8 cellular contexts compared by ENCODE assay signal in genomic region chr20:49989234-49990065, GRCh38. TPM values are rescaled to one million over a fixed set of nuclear protein-coding genes. Genes with fewer than 3 reads are reported as not detected.
DNase-seq lines count a peak whose midpoint lies in the region; ATAC-seq and TF ChIP-seq lines count a peak whose summit lies in the region.

No MANE protein-coding gene starts in this region.

- peak overlapping the region in 1 of 2 donors; percentile 19 for H3K27ac Mint-ChIP-seq in activated naive CD4-positive, alpha-beta T cell treated with anti-CD3 and anti-CD28 coated beads, Interleukin-2, amount 50 U/mL, for 72 hours

- TF ChIP-seq EP300 in esophagus muscularis mucosa (IDR thresholded peaks at IDR 0.05) = no peak

- no peak for TF ChIP-seq CTCF in breast epithelium (IDR thresholded peaks at IDR 0.05)
- no peak for TF ChIP-seq CTCF in mammary epithelial cell (conservative IDR thresholded peaks at IDR 0.05 in 1 of 2, IDR thresholded peaks at IDR 0.05 in 1 of 2; ENCODE audit: extremely low read depth in 1 of 2, insufficient read depth in 1 of 2, low read depth in 1 of 2, low read length in 2 of 2)
- no peak for TF ChIP-seq CTCF in esophagus muscularis mucosa (IDR thresholded peaks at IDR 0.05)

- H3K4me3 ChIP-seq in breast epithelium (peak overlapping the region in 1 of 3 donors; percentile 33), mammary epithelial cell (replicated peaks in 1 of 3; ENCODE audit: insufficient read depth in 1 of 3, low read depth in 2 of 3, low read length in 3 of 3) (no peak overlapping the region), esophagus muscularis mucosa (no peak overlapping the region), mucosa of rectum (ENCODE audit: low read length in 2 of 2) (no peak overlapping the region)

- no peak overlapping the region for H3K4me2 ChIP-seq in mammary epithelial cell (ENCODE audit: insufficient read depth, low read depth, low read length)

- no peak for TF ChIP-seq POLR2A in breast epithelium (IDR thresholded peaks at IDR 0.05)
- no peak for TF ChIP-seq POLR2A in esophagus muscularis mucosa (IDR thresholded peaks at IDR 0.05; ENCODE audit: low read depth)

- CTCF ChIA-PET in mammary epithelial cell (lab: Charles Lee; ENCODE audit: low non-redundant PET) = no interaction called here

- 85% methylated on average over 12 of the region's 22 CpGs for WGBS in mammary epithelial cell (ENCODE audit: low coverage, missing lambda C conversion rate)
- WGBS in esophagus muscularis mucosa = 44% methylated on average over 22 of the region's 22 CpGs

- no peak for ATAC-seq in activated naive CD4-positive, alpha-beta T cell treated with anti-CD3 and anti-CD28 coated beads, Interleukin-2, amount 50 U/mL, for 72 hours
- no peak for ATAC-seq in GM18909 (IDR thresholded peaks at IDR 0.05; ENCODE audit: poor library complexity, unreplicated experiment)

- dilution Hi-C loops in mammary epithelial cell (cut with HindIII; ENCODE audit: low sequenced_read_pairs) = loop anchor here (10.0 kb wide), 1 partner anchor 85 kb away; no protein-coding TSS in a partner anchor

- H3K36me3 ChIP-seq in breast epithelium (no peaks in the 10 kb centered on the region), mammary epithelial cell (ENCODE audit: insufficient read depth, low read length) (no peaks in the 10 kb centered on the region), esophagus muscularis mucosa (peaks cover 0 to 15% (median 5%) of the 10 kb centered on the region in 4 donors), mucosa of rectum (ENCODE audit: control insufficient read depth in 2 of 2, insufficient read depth in 2 of 2, low read length in 2 of 2) (no peaks in the 10 kb centered on the region)

- in situ Hi-C loops in mammary epithelial cell (cut with MboI; ENCODE audit: low sequenced_read_pairs in 2 of 2) = no loop called here

- DNase-seq in breast epithelium (ENCODE audit: low spot score in 2 of 2) (no peak), mammary epithelial cell (no peak), esophagus muscularis mucosa (ENCODE audit: extremely low spot score) (no peak), NOMO-1 (lab: John Stamatoyannopoulos, UW; ENCODE audit: unreplicated experiment in 2 of 2) (no peak)
- no peak for DNase-seq in activated naive CD4-positive, alpha-beta T cell treated with anti-CD3 and anti-CD28 coated beads, Interleukin-2, amount 50 U/mL, for 16 hours
- DNase-seq in activated naive CD4-positive, alpha-beta T cell treated with anti-CD3 and anti-CD28 coated beads, Interleukin-2, amount 50 U/mL, for 72 hours (ENCODE audit: low spot score in 2 of 2) = no peak

- no peaks in the 10 kb centered on the region for H3K36me3 Mint-ChIP-seq in activated naive CD4-positive, alpha-beta T cell treated with anti-CD3 and anti-CD28 coated beads, Interleukin-2, amount 50 U/mL, for 72 hours

- H3K27ac ChIP-seq in breast epithelium (peak overlapping the region; percentile 69 to 92), mammary epithelial cell (ENCODE audit: insufficient read depth, low read depth, low read length) (no peak overlapping the region), esophagus muscularis mucosa (replicated peaks in 1 of 4) (peak overlapping the region; percentile 65 to 77 (median 76)), mucosa of rectum (ENCODE audit: low read depth in 2 of 2, low read length in 2 of 2) (peak overlapping the region; percentile 43 to 65)

- H3K27me3 ChIP-seq in breast epithelium (no peaks in the 10 kb centered on the region), mammary epithelial cell (ENCODE audit: insufficient read depth, low read length) (no peaks in the 10 kb centered on the region), esophagus muscularis mucosa (no peaks in the 10 kb centered on the region), mucosa of rectum (ENCODE audit: control insufficient read depth in 2 of 2, insufficient read depth in 2 of 2, low read length in 2 of 2) (no peaks in the 10 kb centered on the region)

- no peaks in the 10 kb centered on the region for H4K20me1 ChIP-seq in mammary epithelial cell (ENCODE audit: insufficient read depth, low read length)

- intact Hi-C loops in breast epithelium (cut with DNase I; ENCODE audit: low total_unique reads) = loop anchor here (2.0 kb wide), 1 partner anchor 55 kb away; no protein-coding TSS in a partner anchor
- intact Hi-C loops in mammary epithelial cell (cut with micrococcal nuclease) = loop anchor here (10.0 kb wide), 1 partner anchor 475 kb away; no protein-coding TSS in a partner anchor
- intact Hi-C loops in esophagus muscularis mucosa (cut with DNase I) = no loop called here

- H3K9me3 ChIP-seq in breast epithelium (no peaks in the 10 kb centered on the region), mammary epithelial cell (replicated peaks; ENCODE audit: insufficient read depth, low read length) (no peaks in the 10 kb centered on the region), esophagus muscularis mucosa (no peaks in the 10 kb centered on the region), mucosa of rectum (ENCODE audit: control insufficient read depth in 2 of 2, low read length in 2 of 2) (no peaks in the 10 kb centered on the region)

- H3K9me3 Mint-ChIP-seq in activated naive CD4-positive, alpha-beta T cell treated with anti-CD3 and anti-CD28 coated beads, Interleukin-2, amount 50 U/mL, for 72 hours = no peaks in the 10 kb centered on the region

- no peaks in the 10 kb centered on the region for H3K79me2 ChIP-seq in mammary epithelial cell (ENCODE audit: insufficient read depth, low read length)

- no TSS peak for BruUV-seq in mammary epithelial cell (replicated peaks; lab: Mats Ljungman, UMichigan)

- H3K4me1 ChIP-seq in breast epithelium (peaks cover 16 to 20% of the 10 kb centered on the region in 2 donors), mammary epithelial cell (ENCODE audit: insufficient read depth, low read length) (no peaks in the 10 kb centered on the region), esophagus muscularis mucosa (peaks cover 29 to 68% (median 63%) of the 10 kb centered on the region in 4 donors), mucosa of rectum (ENCODE audit: control insufficient read depth in 2 of 2, insufficient read depth in 2 of 2, low read length in 2 of 2) (peaks cover 3 to 7% of the 10 kb centered on the region in 2 donors)

- no peak overlapping the region for H2AFZ ChIP-seq in mammary epithelial cell (ENCODE audit: low read depth, low read length)

- H3K9ac ChIP-seq in mammary epithelial cell (ENCODE audit: insufficient read depth, low read length) = no peak overlapping the region
- H3K9ac ChIP-seq in mucosa of rectum (ENCODE audit: low read depth in 1 of 2, low read length in 2 of 2) = no peak overlapping the region

RNA-seq across cellular contexts. Expression of gene SNAI1, which starts 6.7 kb away (rescaled TPM):
- 1 to 10 TPM in 2 of 3 donors, under 1 TPM in 1; 0.80 to 5.0 (median 4.3) TPM for total RNA-seq in breast epithelium
- total RNA-seq in mammary epithelial cell = not detected
- 0.02 TPM for polyA plus RNA-seq in mammary epithelial cell
- not detected for polyA minus RNA-seq in mammary epithelial cell
- total RNA-seq in esophagus muscularis mucosa = 1 to 10 TPM in 3 of 4 donors, under 1 TPM in 1; 0.83 to 5.3 (median 3.0) TPM
- total RNA-seq in activated naive CD4-positive, alpha-beta T cell treated with anti-CD3 and anti-CD28 coated beads, Interleukin-2, amount 50 U/mL, for 72 hours = under 1 TPM; 0.33 to 0.43 TPM

RNA-seq across cellular contexts. Expression of gene RNF114, which starts 53.3 kb away (rescaled TPM):
- total RNA-seq in breast epithelium (100 to 1,000 TPM; 224 TPM), mammary epithelial cell (100 to 1,000 TPM in 1 of 2 donors, 10 to 100 TPM in 1; 57.3 to 136 TPM), esophagus muscularis mucosa (100 to 1,000 TPM in 1 of 4 donors, 10 to 100 TPM in 3; 65.2 to 142 (median 78.1) TPM)
- polyA plus RNA-seq in mammary epithelial cell = 75.0 TPM
- 115 TPM for polyA minus RNA-seq in mammary epithelial cell
- total RNA-seq in activated naive CD4-positive, alpha-beta T cell treated with anti-CD3 and anti-CD28 coated beads, Interleukin-2, amount 50 U/mL, for 72 hours = 10 to 100 TPM; 60.9 to 66.0 TPM
